Comparison of ENCODE assay signal across 12 cellular contexts in genomic region chr6:7916959-7917358, GRCh38. TPM values are rescaled to one million over a fixed set of nuclear protein-coding genes. Genes with fewer than 3 reads are reported as not detected.
DNase-seq lines count a peak whose midpoint lies in the region; ATAC-seq lines count a peak whose summit lies in the region.
"Had no signal": no experiment of that assay in that cellular context is flagged by ENCODE, and none has a peak within 500 bp of the region (broad histone marks: within the 10 kb centered on the region; RNA-seq: fewer than 3 reads in every experiment).

No MANE protein-coding gene starts in this region.

- no peaks in the 10 kb centered on the region for H3K36me3 Mint-ChIP-seq in naive B cell

- H3K27me3 Mint-ChIP-seq in naive B cell = no peaks in the 10 kb centered on the region

- H3K27ac Mint-ChIP-seq in naive B cell = peak overlapping the region in 2 of 6 donors; percentile 96 to 98
- H3K27ac Mint-ChIP-seq: GM23338 had no signal

- DNase-seq in naive B cell (peak; percentile 71), NOMO-1 (lab: John Stamatoyannopoulos, UW; ENCODE audit: unreplicated experiment in 2 of 2) (no peak), 8988T (no peak), DMS153 treated with DMSO at 0.1 percent for 48 hours (lab: John Stamatoyannopoulos, UW; ENCODE audit: unreplicated experiment) (no peak)
- no peak for DNase-seq in stimulated activated naive CD8-positive, alpha-beta T cell treated with anti-CD3 and anti-CD28 coated beads, Interleukin-15, Interleukin-2, amounts not matched to agents 100 U/mL and 50 U/mL, for 24 hours
- DNase-seq: activated CD8-positive, alpha-beta memory T cell treated with anti-CD3 and anti-CD28 coated beads for 24 hours; DMS53; NCI-H446 had no signal

- H3K9me3 Mint-ChIP-seq in naive B cell = no peaks in the 10 kb centered on the region
- H3K9me3 Mint-ChIP-seq: GM23338 had no signal

- H3K4me1 Mint-ChIP-seq in naive B cell = peaks cover 0 to 19% (median 18%) of the 10 kb centered on the region in 3 donors
- H3K4me1 Mint-ChIP-seq: GM23338 had no signal

- peak; percentile 76 for ATAC-seq in GM19025 (IDR thresholded peaks at IDR 0.05; ENCODE audit: low read depth, unreplicated experiment)
- peak; percentile 84 for ATAC-seq in GM21786 (IDR thresholded peaks at IDR 0.05; ENCODE audit: unreplicated experiment)
- ATAC-seq in HG03175 (IDR thresholded peaks at IDR 0.05; ENCODE audit: unreplicated experiment) = peak; percentile 85
- ATAC-seq in naive B cell (ENCODE audit: low read depth in 2 of 2) = peak; percentile 91 to 93
- ATAC-seq in stimulated activated naive CD8-positive, alpha-beta T cell treated with anti-CD3 and anti-CD28 coated beads, Interleukin-15, Interleukin-2, amounts not matched to agents 100 U/mL and 50 U/mL, for 24 hours = no peak
- ATAC-seq: GM23338 had no signal

- peak overlapping the region; percentile 40 to 82 (median 74) for H3K4me3 Mint-ChIP-seq in naive B cell
- H3K4me3 Mint-ChIP-seq: GM23338 had no signal

RNA-seq across cellular contexts. Expression of gene TXNDC5, which starts 6.4 kb away (rescaled TPM):
- polyA plus RNA-seq in naive B cell (ENCODE audit: low read depth in 6 of 6) = 100 to 1,000 TPM in 5 of 6 donors, 10 to 100 TPM in 1; 82.1 to 258 (median 205) TPM
